Comparison of ENCODE assay signal across 16 cellular contexts in genomic region chr14:64232944-64233343, GRCh38.
DNase-seq lines count a peak whose midpoint lies in the region; ATAC-seq and TF ChIP-seq lines count a peak whose summit lies in the region.
"Had no signal": no experiment of that assay in that cellular context is flagged by ENCODE, and none has a peak within 500 bp of the region (broad histone marks: within the 10 kb centered on the region; RNA-seq: fewer than 3 reads in every experiment).

No MANE protein-coding gene starts in this region.

- H3K27ac ChIP-seq in heart left ventricle (peak overlapping the region in 10 of 12 donors; percentile 32 to 77 (median 60)), lung (ENCODE audit: low read depth in 1 of 2, low read length in 1 of 2) (peak overlapping the region; percentile 9 to 56), endodermal cell (ENCODE audit: low read depth, low read length) (no peak overlapping the region)
- H3K27ac ChIP-seq: foreskin keratinocyte had no signal

- H3K36me3 Mint-ChIP-seq in activated B cell treated with CpG ODN at 0.5 μM for 24 hours (ENCODE audit: low read depth) (peaks cover 14% of the 10 kb centered on the region), endodermal cell (ENCODE audit: low read depth) (peaks cover 20% of the 10 kb centered on the region)

- peaks cover 0 to 17% (median 9%) of the 10 kb centered on the region in 12 donors for H3K4me1 ChIP-seq in heart left ventricle
- H3K4me1 ChIP-seq in lung (ENCODE audit: control insufficient read depth in 2 of 2, insufficient read depth in 2 of 2, low read length in 2 of 2), result no peaks in the 10 kb centered on the region
- H3K4me1 ChIP-seq in endodermal cell (ENCODE audit: control insufficient read depth, insufficient read depth, low read length), result no peaks in the 10 kb centered on the region
- H3K4me1 ChIP-seq: foreskin keratinocyte had no signal

- 94 to 97% (median 95%) methylated on average over 8 to 9 of the region's 9 CpGs for WGBS in heart left ventricle, 4 donors
- 89 to 94% methylated on average over 9 of the region's 9 CpGs for WGBS in lung, 2 donors
- WGBS in endodermal cell (ENCODE audit: insufficient coverage in 1 of 2, insufficient read length in 1 of 2), 2 experiments, result 93 to 100% methylated on average over 8 to 9 of the region's 9 CpGs

- peak overlapping the region; percentile 97 for H3K27ac Mint-ChIP-seq in activated B cell treated with CpG ODN at 0.5 μM for 24 hours
- no peak overlapping the region for H3K27ac Mint-ChIP-seq in endodermal cell
- H3K27ac Mint-ChIP-seq: type B pancreatic cell had no signal

- intact Hi-C loops in heart left ventricle (cut with DNase I) (no loop called here), left cardiac atrium (cut with DNase I) (no loop called here), activated B cell treated with CpG ODN at 0.5 μM for 24 hours (cut with micrococcal nuclease) (loop anchor here (1.0 kb wide), 1 partner anchor 12 kb away; no protein-coding TSS in a partner anchor)

- POLR2A ChIA-PET in activated B cell treated with CpG ODN at 0.5 μM for 24 hours (lab: Charles Lee), result interaction anchor here (1.0 to 3.5 kb wide), 6 partner anchors 10 to 62 kb away, joined by 4 to 70 read pairs (median 8); no protein-coding TSS in a partner anchor

- DNase-seq in heart left ventricle (no peak), left cardiac atrium (no peak), activated B cell treated with CpG ODN at 0.5 μM for 24 hours (no peak), lung (ENCODE audit: low spot score) (no peak), ureter (ENCODE audit: low spot score) (peak; percentile 38), endodermal cell (no peak)
- DNase-seq: activated CD4-positive, alpha-beta T cell treated with anti-CD3 and anti-CD28 coated beads, Interleukin-2, amount 50 U/mL, for 4 hours; activated T-cell treated with anti-CD3 and anti-CD28 coated beads, Interleukin-2, amount 50 U/mL, for 4 hours; foreskin keratinocyte; NCI-H187 treated with DMSO at 0.1 percent for 48 hours had no signal

- H3K9ac ChIP-seq in endodermal cell (ENCODE audit: extremely low read depth, low read length, poor library complexity, severe bottlenecking), result no peak overlapping the region

- H3K36me3 ChIP-seq in heart left ventricle (peaks cover 0 to 40% (median 22%) of the 10 kb centered on the region in 9 donors), lung (ENCODE audit: control insufficient read depth in 2 of 2, insufficient read depth in 2 of 2, low read length in 2 of 2) (peaks cover 5 to 9% of the 10 kb centered on the region in 2 donors), endodermal cell (ENCODE audit: control insufficient read depth, insufficient read depth, low read length) (peaks cover 22% of the 10 kb centered on the region)
- H3K36me3 ChIP-seq: MG63 had no signal

- peak overlapping the region; percentile 53 for H3K4me3 Mint-ChIP-seq in activated B cell treated with CpG ODN at 0.5 μM for 24 hours
- H3K4me3 Mint-ChIP-seq in endodermal cell, result no peak overlapping the region
- H3K4me3 Mint-ChIP-seq: activated T-cell treated with anti-CD3 and anti-CD28 coated beads, Interleukin-2, amount 50 U/mL, for 4 hours; type B pancreatic cell had no signal

- H3K27me3 Mint-ChIP-seq in activated B cell treated with CpG ODN at 0.5 μM for 24 hours (no peaks in the 10 kb centered on the region), endodermal cell (ENCODE audit: insufficient read depth) (no peaks in the 10 kb centered on the region)

- TF ChIP-seq CTCF in heart left ventricle (IDR thresholded peaks at IDR 0.05), result no peak
- no peak for TF ChIP-seq CTCF in activated B cell treated with CpG ODN at 0.5 μM for 24 hours (IDR thresholded peaks at IDR 0.05)
- no peak for TF ChIP-seq CTCF in lung (IDR thresholded peaks at IDR 0.05; ENCODE audit: control extremely low read depth, extremely low read depth)
- no peak for TF ChIP-seq CTCF in endodermal cell (conservative IDR thresholded peaks at IDR 0.05)

- TF ChIP-seq POLR2A in heart left ventricle (IDR thresholded peaks at IDR 0.05), result no peak

- H3K4me1 Mint-ChIP-seq in activated B cell treated with CpG ODN at 0.5 μM for 24 hours, result peaks cover 64% of the 10 kb centered on the region
- H3K4me1 Mint-ChIP-seq in endodermal cell, result peaks cover 6% of the 10 kb centered on the region

- no peaks in the 10 kb centered on the region for H3K9me3 Mint-ChIP-seq in activated B cell treated with CpG ODN at 0.5 μM for 24 hours
- H3K9me3 Mint-ChIP-seq in endodermal cell, result no peaks in the 10 kb centered on the region
- H3K9me3 Mint-ChIP-seq: activated T-cell treated with anti-CD3 and anti-CD28 coated beads, Interleukin-2, amount 50 U/mL, for 4 hours; type B pancreatic cell had no signal

- H3K9me3 ChIP-seq in heart left ventricle (no peaks in the 10 kb centered on the region), lung (ENCODE audit: control insufficient read depth in 2 of 2, insufficient read depth in 1 of 2, low read length in 1 of 2) (no peaks in the 10 kb centered on the region), endodermal cell (ENCODE audit: control insufficient read depth, low read length) (no peaks in the 10 kb centered on the region)
- H3K9me3 ChIP-seq: MG63, neutrophil had no signal

- H3K27me3 ChIP-seq in heart left ventricle (no peaks in the 10 kb centered on the region), lung (ENCODE audit: control insufficient read depth, insufficient read depth) (no peaks in the 10 kb centered on the region), endodermal cell (ENCODE audit: control insufficient read depth, insufficient read depth, low read length, poor library complexity, severe bottlenecking) (no peaks in the 10 kb centered on the region)
- H3K27me3 ChIP-seq: foreskin keratinocyte, MG63, neutrophil had no signal

- H3K4me3 ChIP-seq in heart left ventricle (no peak overlapping the region), lung (no peak overlapping the region), endodermal cell (ENCODE audit: low read length) (no peak overlapping the region)
- H3K4me3 ChIP-seq: MG63, skin epidermis had no signal

- ATAC-seq in heart left ventricle (peak in 2 of 4 donors; percentile 3 to 9), left cardiac atrium (no peak), activated B cell treated with CpG ODN at 0.5 μM for 24 hours (ENCODE audit: low read depth) (no peak), lung (ENCODE audit: insufficient read depth, low FRiP score) (no peak), HG03039 (IDR thresholded peaks at IDR 0.05; ENCODE audit: unreplicated experiment) (no peak), GM18868 (IDR thresholded peaks at IDR 0.05; ENCODE audit: unreplicated experiment) (no peak)
- ATAC-seq: foreskin keratinocyte had no signal

- CTCF ChIA-PET in activated B cell treated with CpG ODN at 0.5 μM for 24 hours (lab: Charles Lee), result interaction anchor here (1.2 kb wide), 1 partner anchor 62 kb away, joined by 5 read pairs; no protein-coding TSS in a partner anchor
